18 cellular contexts compared by ENCODE assay signal in the genomic region with DNA sequence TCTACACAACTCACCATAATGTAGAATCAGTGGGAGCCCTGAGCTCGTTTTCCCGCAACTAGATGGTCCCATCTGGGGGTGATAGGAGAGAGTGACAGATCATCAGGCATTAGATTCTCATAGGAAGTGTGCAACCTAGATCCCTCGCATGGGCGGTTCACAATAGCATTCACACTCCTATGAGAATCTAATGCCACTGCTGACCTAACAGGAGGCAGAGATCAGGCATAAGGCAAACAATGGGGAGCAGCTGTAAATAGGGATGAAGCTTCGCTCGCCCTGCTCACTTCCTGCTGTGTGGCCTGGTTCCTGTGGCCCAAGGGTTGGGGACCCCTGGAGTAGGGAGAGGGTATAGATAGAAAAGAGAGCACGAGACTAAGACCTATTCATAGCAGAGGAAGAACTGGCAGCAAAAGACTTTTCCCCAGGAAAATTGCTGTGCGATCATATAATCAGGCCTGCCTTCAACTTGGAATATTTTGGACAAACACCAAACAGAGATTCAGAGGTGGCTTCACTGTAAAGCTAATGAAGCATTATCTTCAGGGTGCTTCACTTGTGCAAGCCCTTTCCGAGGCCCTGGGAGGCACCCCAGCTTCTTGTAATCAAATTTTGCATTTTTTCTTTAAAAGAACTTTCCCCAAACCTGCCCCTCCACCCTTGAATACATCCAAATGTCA. TPM values are rescaled to one million over a fixed set of nuclear protein-coding genes. Genes with fewer than 3 reads are reported as not detected.
DNase-seq lines count a peak whose midpoint lies in the region; ATAC-seq and TF ChIP-seq lines count a peak whose summit lies in the region.
"Had no signal": no experiment of that assay in that cellular context is flagged by ENCODE, and none has a peak within 500 bp of the region (broad histone marks: within the 10 kb centered on the region; RNA-seq: fewer than 3 reads in every experiment).

No MANE protein-coding gene starts in this region.

- H3K36me3 Mint-ChIP-seq in H9 (ENCODE audit: insufficient read depth in 1 of 3, low read depth in 3 of 3): peaks cover 13 to 26% (median 21%) of the 10 kb centered on the region in 3 experiments
- no peaks in the 10 kb centered on the region for H3K36me3 Mint-ChIP-seq in activated CD8-positive, alpha-beta memory T cell treated with anti-CD3 and anti-CD28 coated beads, Interleukin-2, amount 10 ng/mL, durations not matched to agents 7 days and 5 days
- H3K36me3 Mint-ChIP-seq: activated naive CD4-positive, alpha-beta T cell treated with anti-CD3 and anti-CD28 coated beads, Interleukin-2, amount 50 U/mL, for 72 hours; type B pancreatic cell had no signal

- H4K8ac ChIP-seq in H9 (replicated peaks; ENCODE audit: insufficient read length, low read depth, low read length): no peak overlapping the region

- no peaks in the 10 kb centered on the region for H3K79me2 ChIP-seq in H9 (ENCODE audit: insufficient read depth, low read length)

- H2BK20ac ChIP-seq in H9 (ENCODE audit: low read depth, low read length, poor library complexity, severe bottlenecking): no peak overlapping the region

- no peak overlapping the region for H3K4me3 Mint-ChIP-seq in H9
- H3K4me3 Mint-ChIP-seq in activated CD8-positive, alpha-beta memory T cell treated with anti-CD3 and anti-CD28 coated beads, Interleukin-2, amount 10 ng/mL, durations not matched to agents 7 days and 5 days: no peak overlapping the region
- H3K4me3 Mint-ChIP-seq: activated T-cell treated with anti-CD3 and anti-CD28 coated beads, Interleukin-2, amount 50 U/mL, for 24 hours; type B pancreatic cell had no signal

- no peaks in the 10 kb centered on the region for H3K27me3 ChIP-seq in H9 (ENCODE audit: insufficient read depth, low read length)
- peaks cover 5% of the 10 kb centered on the region for H3K27me3 ChIP-seq in adipocyte (replicated peaks; ENCODE audit: control insufficient read depth, insufficient read depth, low read length)
- H3K27me3 ChIP-seq in left lung: no peaks in the 10 kb centered on the region
- H3K27me3 ChIP-seq: brain microvascular endothelial cell had no signal

- H3K4me1 ChIP-seq in H9 (ENCODE audit: insufficient read depth, low read length) (peaks cover 4% of the 10 kb centered on the region; the same call in 1 of the 2 replicates), adipocyte (ENCODE audit: control insufficient read depth, insufficient read depth, low read length) (peaks cover 33% of the 10 kb centered on the region), left lung (peaks cover 3 to 14% of the 10 kb centered on the region in 2 donors)

- no peak overlapping the region for H3K4ac ChIP-seq in H9 (ENCODE audit: low read depth, low read length)

- H3K27ac ChIP-seq in H9 (ENCODE audit: insufficient read length, low read depth, low read length) (no peak overlapping the region), left lung (peak overlapping the region; percentile 47 to 79), skin epidermis (peak overlapping the region in 19 of 21 experiments; percentile 15 to 83 (median 74))
- H3K27ac ChIP-seq: brain microvascular endothelial cell, RWPE1 had no signal

- peaks cover 1% of the 10 kb centered on the region; the same call in 1 of the 2 replicates for H3K27me3 Mint-ChIP-seq in H9 (ENCODE audit: low read depth)
- H3K27me3 Mint-ChIP-seq in activated CD8-positive, alpha-beta memory T cell treated with anti-CD3 and anti-CD28 coated beads, Interleukin-2, amount 10 ng/mL, durations not matched to agents 7 days and 5 days: peaks cover 8% of the 10 kb centered on the region
- H3K27me3 Mint-ChIP-seq: activated T-cell treated with anti-CD3 and anti-CD28 coated beads, Interleukin-2, amount 50 U/mL, for 24 hours; type B pancreatic cell had no signal

- no peaks in the 10 kb centered on the region for H3K23me2 ChIP-seq in H9 (ENCODE audit: insufficient read length, low read depth, low read length, poor library complexity, severe bottlenecking)

- H3T11ph ChIP-seq in H9 (ENCODE audit: low read length): peak overlapping the region; percentile 37

- H3K4me2 ChIP-seq in H9 (ENCODE audit: insufficient read depth, insufficient read length, low read length): no peak overlapping the region

- no peaks in the 10 kb centered on the region for H4K20me1 ChIP-seq in H9 (ENCODE audit: control insufficient read depth, insufficient read depth, insufficient read length)

- H2BK5ac ChIP-seq in H9 (ENCODE audit: insufficient read length, low read length): no peak overlapping the region

- H4K91ac ChIP-seq in H9 (ENCODE audit: insufficient read length, low read depth, low read length): no peak overlapping the region

- H3K4me3 ChIP-seq in adipocyte (ENCODE audit: low read length): peak overlapping the region; percentile 14
- H3K4me3 ChIP-seq in left lung: no peak overlapping the region
- H3K4me3 ChIP-seq in skin epidermis: no peak overlapping the region

- no peak overlapping the region for H2BK120ac ChIP-seq in H9 (ENCODE audit: low read depth, low read length, poor library complexity, severe bottlenecking)

- in situ Hi-C loops in ACHN (cut with HindIII; ENCODE audit: low pct_ligation_motif_present, low pct_unique_long_range_greater_than_20kb, low sequenced_read_pairs): no loop called here

- H2AK5ac ChIP-seq in H9 (ENCODE audit: insufficient read length, low read length): no peak overlapping the region

- H3K9ac ChIP-seq in H9 (ENCODE audit: extremely low read depth, insufficient read length, low read length): no peak overlapping the region
- no peak overlapping the region for H3K9ac ChIP-seq in adipocyte (ENCODE audit: low read length)

- no peak overlapping the region for H3K14ac ChIP-seq in H9 (ENCODE audit: insufficient read depth, low read length)

- no peak overlapping the region for H3K56ac ChIP-seq in H9 (ENCODE audit: insufficient read length, low read depth, low read length)

- H3K9me3 ChIP-seq in H9 (ENCODE audit: control insufficient read depth, low read depth, low read length) (no peaks in the 10 kb centered on the region), adipocyte (ENCODE audit: control insufficient read depth, low read length) (peaks cover 5% of the 10 kb centered on the region), left lung (no peaks in the 10 kb centered on the region)

- intact Hi-C loops in left lung (cut with DNase I): no loop called here

- no peak for DNase-seq in H9
- no peak for DNase-seq in adipocyte (ENCODE audit: low read depth)
- no peak for DNase-seq in left lung
- no peak for DNase-seq in activated CD8-positive, alpha-beta memory T cell treated with anti-CD3 and anti-CD28 coated beads, Interleukin-2, amount 10 ng/mL, durations not matched to agents 7 days and 5 days
- no peak for DNase-seq in ACHN
- no peak for DNase-seq in stimulated activated CD4-positive, alpha-beta T cell treated with anti-CD3 and anti-CD28 coated beads, Interleukin-1b, Interleukin-23, amount 100 ng/mL, for 48 hours
- DNase-seq: activated CD4-positive, alpha-beta T cell treated with anti-CD3 and anti-CD28 coated beads, Interleukin-2, amount 50 U/mL, for 48 hours; activated T-cell treated with anti-CD3 and anti-CD28 coated beads, Interleukin-2, amount 50 U/mL, for 24 hours; DMS153; GOT3; NCI-H146; NCI-H2227 treated with DMSO at 0.1 percent for 48 hours had no signal

- ATAC-seq in left lung (no peak), GM21723 (IDR thresholded peaks at IDR 0.05; ENCODE audit: unreplicated experiment) (no peak)
- ATAC-seq in activated CD8-positive, alpha-beta memory T cell treated with anti-CD3 and anti-CD28 coated beads, Interleukin-2, amount 10 ng/mL, durations not matched to agents 7 days and 5 days: no peak
- ATAC-seq: activated naive CD4-positive, alpha-beta T cell treated with anti-CD3 and anti-CD28 coated beads, Interleukin-2, amount 50 U/mL, for 72 hours had no signal

- H3K4me1 Mint-ChIP-seq in H9: peaks cover 31 to 44% of the 10 kb centered on the region in 2 experiments
- H3K4me1 Mint-ChIP-seq in activated CD8-positive, alpha-beta memory T cell treated with anti-CD3 and anti-CD28 coated beads, Interleukin-2, amount 10 ng/mL, durations not matched to agents 7 days and 5 days: no peaks in the 10 kb centered on the region

- no peak for TF ChIP-seq CTCF in H9 (conservative IDR thresholded peaks at IDR 0.05)
- TF ChIP-seq CTCF in left lung (IDR thresholded peaks at IDR 0.05): no peak

- no peak overlapping the region for H4K5ac ChIP-seq in H9 (ENCODE audit: insufficient read length, low read depth, low read length)

- no peak overlapping the region for H2BK15ac ChIP-seq in H9 (ENCODE audit: low read depth, low read length)

- no CpG with 5 or more reads among the region's 9 CpGs for WGBS in H9 (ENCODE audit: extremely low coverage, insufficient read length, low lambda C conversion rate)

- H3K18ac ChIP-seq in H9 (ENCODE audit: insufficient read length, low read depth, low read length): peak overlapping the region; percentile 59

- H3K79me1 ChIP-seq in H9 (ENCODE audit: insufficient read depth, low read depth, low read length, poor library complexity, severe bottlenecking): no peaks in the 10 kb centered on the region

- H3K9me3 Mint-ChIP-seq in H9: peaks cover 28 to 32% of the 10 kb centered on the region in 2 experiments
- H3K9me3 Mint-ChIP-seq in activated CD8-positive, alpha-beta memory T cell treated with anti-CD3 and anti-CD28 coated beads, Interleukin-2, amount 10 ng/mL, durations not matched to agents 7 days and 5 days (ENCODE audit: low read depth): no peaks in the 10 kb centered on the region
- H3K9me3 Mint-ChIP-seq: activated T-cell treated with anti-CD3 and anti-CD28 coated beads, Interleukin-2, amount 50 U/mL, for 24 hours; type B pancreatic cell had no signal

- H3K27ac Mint-ChIP-seq in H9: peak overlapping the region in 2 of 3 experiments; percentile 72 to 81; a peak in 5 of 7 replicates
- no peak overlapping the region for H3K27ac Mint-ChIP-seq in activated CD8-positive, alpha-beta memory T cell treated with anti-CD3 and anti-CD28 coated beads, Interleukin-2, amount 10 ng/mL, durations not matched to agents 7 days and 5 days
- H3K27ac Mint-ChIP-seq: activated naive CD4-positive, alpha-beta T cell treated with anti-CD3 and anti-CD28 coated beads, Interleukin-2, amount 50 U/mL, for 72 hours; activated T-cell treated with anti-CD3 and anti-CD28 coated beads, Interleukin-2, amount 50 U/mL, for 24 hours had no signal

- H3K36me3 ChIP-seq in adipocyte (ENCODE audit: control insufficient read depth, insufficient read depth, low read length, severe bottlenecking) (no peaks in the 10 kb centered on the region), left lung (no peaks in the 10 kb centered on the region)
- H3K36me3 ChIP-seq: brain microvascular endothelial cell had no signal

- H2AFZ ChIP-seq in H9 (ENCODE audit: low read length): no peak overlapping the region

- no peak overlapping the region for H3K23ac ChIP-seq in H9 (ENCODE audit: insufficient read length, low read depth, low read length)

- H2BK12ac ChIP-seq in H9 (ENCODE audit: insufficient read length, low read depth, low read length): peak overlapping the region; percentile 29

- CTCF ChIA-PET in activated CD8-positive, alpha-beta memory T cell treated with anti-CD3 and anti-CD28 coated beads, Interleukin-2, amount 10 ng/mL, durations not matched to agents 7 days and 5 days (lab: Charles Lee): no interaction called here

RNA-seq across cellular contexts. Expression of gene ATL2, which starts 29.0 kb away (rescaled TPM):
- total RNA-seq in H9 (2021) (66.7 and 70.9 TPM in 2 replicates), left lung (10 to 100 TPM; 42.2 to 51.9 TPM)
- 10 to 100 TPM; 55.5 to 56.7 TPM for total RNA-seq in activated CD8-positive, alpha-beta memory T cell treated with anti-CD3 and anti-CD28 coated beads, Interleukin-2, amount 10 ng/mL, durations not matched to agents 7 days and 5 days
